ENCODE assay signal across 1 cellular context in genomic region chr1:204506969-204507316, GRCh38.
TF ChIP-seq lines count a peak whose summit lies in the region.

No MANE protein-coding gene starts in this region.

TF ChIP-seq in SK-N-SH treated with all-trans-retinoic acid at 6 μM for 48 hours, 23 proteins besides CTCF, POLR2A, EP300 and RAD21 (continued from another document):
- TF ChIP-seq CREB5 (CRISPR knock-in tag; IDR thresholded peaks at IDR 0.05; ENCODE audit: low read depth) (no peak), POU6F1 (CRISPR knock-in tag; IDR thresholded peaks at IDR 0.05; ENCODE audit: borderline replicate concordance, low read depth) (no peak)
